In the genomic region with DNA sequence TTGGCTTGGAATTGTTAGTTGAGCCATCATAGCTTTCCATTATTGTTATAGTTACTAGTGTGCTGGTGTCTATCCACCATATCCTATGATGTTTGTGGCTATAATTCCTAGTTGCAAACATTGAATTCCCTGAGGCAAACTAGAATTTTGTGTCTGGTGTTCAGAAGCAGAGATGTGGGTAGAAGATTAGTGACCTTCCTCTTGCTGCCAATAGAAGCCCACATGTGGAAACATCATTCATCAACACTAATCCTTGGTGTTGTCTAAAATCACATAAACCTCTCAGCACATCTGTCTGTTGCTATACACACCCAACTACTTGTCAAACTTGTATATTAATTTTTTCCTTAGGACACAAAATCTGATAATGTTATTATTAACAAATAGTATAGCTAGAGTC, we compare ENCODE assay signal across 31 cellular contexts.
"Had no signal": no experiment of that assay in that cellular context is flagged by ENCODE, and none has a peak within 500 bp of the region (broad histone marks: within the 10 kb centered on the region; RNA-seq: fewer than 3 reads in every experiment).

No MANE protein-coding gene starts in this region.

- FAIRE-seq: astrocyte, bronchial epithelial cell had no signal

- H3K4me3 ChIP-seq: coronary artery, dorsolateral prefrontal cortex, esophagus muscularis mucosa, gastrocnemius medialis, heart left ventricle had no signal

- DNase-seq: activated CD4-positive, alpha-beta memory T cell treated with anti-CD3 and anti-CD28 coated beads for 36 hours; activated CD4-positive, alpha-beta T cell treated with anti-CD3 and anti-CD28 coated beads for 36 hours; activated CD4-positive, alpha-beta T cell treated with anti-CD3 and anti-CD28 coated beads, Interleukin-2, amount 10 ng/mL, durations not matched to agents 24 days and 14 days; activated CD4-positive, CD25-positive, alpha-beta regulatory T cell; activated CD4-positive, CD25-positive, alpha-beta regulatory T cell treated with anti-CD3 and anti-CD28 coated beads, Interleukin-2, amount 50 U/mL, for 72 hours; activated CD8-positive, alpha-beta memory T cell treated with anti-CD3 and anti-CD28 coated beads, Interleukin-2, amount 10 ng/mL, durations not matched to agents 7 days and 5 days; activated CD8-positive, alpha-beta memory T cell treated with anti-CD3 and anti-CD28 coated beads, Interleukin-2, amount 50 U/mL, for 48 hours; activated CD8-positive, alpha-beta T cell treated with anti-CD3 and anti-CD28 coated beads, Interleukin-2, amount 10 ng/mL, durations not matched to agents 7 days and 5 days; activated gamma-delta T cell; activated naive CD4-positive, alpha-beta T cell; activated naive CD4-positive, alpha-beta T cell treated with anti-CD3 and anti-CD28 coated beads, Interleukin-2, amount 10 ng/mL, durations not matched to agents 7 days and 5 days; activated naive CD8-positive, alpha-beta T cell treated with anti-CD3 and anti-CD28 coated beads, Interleukin-2, amount 10 ng/mL, durations not matched to agents 7 days and 5 days; activated T-cell treated with anti-CD3 and anti-CD28 coated beads for 4 hours; activated T-cell treated with anti-CD3 and anti-CD28 coated beads, Interleukin-2, amount 50 U/mL, for 24 hours; activated T-cell treated with anti-CD3 and anti-CD28 coated beads, Interleukin-2, amount 50 U/mL, for 72 hours; amniotic stem cell; anterior cingulate cortex; brain microvascular endothelial cell; dorsolateral prefrontal cortex; effector memory CD8-positive, alpha-beta T cell; erythroblast; foreskin keratinocyte; gastrocnemius medialis; glutamatergic neuron; heart left ventricle; T-helper 2 cell had no signal

- ATAC-seq: activated CD4-positive, alpha-beta T cell treated with anti-CD3 and anti-CD28 coated beads for 36 hours; activated CD8-positive, alpha-beta memory T cell treated with anti-CD3 and anti-CD28 coated beads, Interleukin-2, amount 10 ng/mL, durations not matched to agents 7 days and 5 days; activated CD8-positive, alpha-beta T cell treated with anti-CD3 and anti-CD28 coated beads, Interleukin-2, amount 10 ng/mL, durations not matched to agents 7 days and 5 days; activated naive CD4-positive, alpha-beta T cell treated with anti-CD3 and anti-CD28 coated beads, Interleukin-2, amount 50 U/mL, for 72 hours; activated T-cell treated with anti-CD3 and anti-CD28 coated beads, Interleukin-2, amount 50 U/mL, for 72 hours; effector memory CD8-positive, alpha-beta T cell; foreskin keratinocyte; gastrocnemius medialis; heart left ventricle had no signal
